1 cellular context compared by ENCODE assay signal in the genomic region with DNA sequence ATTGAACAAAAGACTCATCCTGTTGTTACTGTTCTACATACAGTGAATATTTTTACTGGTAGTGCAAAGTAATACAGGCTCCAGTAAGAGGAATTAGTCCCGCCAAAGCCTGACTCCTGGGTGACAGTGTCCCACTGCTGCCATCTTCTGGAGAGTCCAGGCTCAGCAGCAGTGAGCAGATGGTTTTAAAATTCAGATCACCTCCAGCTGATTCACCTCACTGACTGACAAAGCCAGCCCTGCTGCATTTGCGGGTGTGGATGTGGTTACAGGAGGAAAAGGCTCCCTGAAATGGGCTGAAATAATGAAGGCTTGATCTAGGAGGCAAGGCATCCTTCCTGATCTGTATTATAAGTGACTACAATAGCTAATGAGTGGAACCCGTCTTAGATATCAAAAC.
TF ChIP-seq lines count a peak whose summit lies in the region.

No MANE protein-coding gene starts in this region.

TF ChIP-seq in GM23338, 12 proteins besides CTCF, POLR2A, EP300 and RAD21 (continued from another document):
- no peak for TF ChIP-seq JUNB (IDR thresholded peaks at IDR 0.05; ENCODE audit: unreplicated experiment)
- no peak for TF ChIP-seq EZH2 (IDR thresholded peaks at IDR 0.05; ENCODE audit: low read depth, unreplicated experiment)
- TF ChIP-seq NANOG (IDR thresholded peaks at IDR 0.05; ENCODE audit: borderline replicate concordance), result no peak
- TF ChIP-seq EZH2phosphoT487 (IDR thresholded peaks at IDR 0.05; ENCODE audit: unreplicated experiment), result no peak
- TF ChIP-seq ZNF331 (CRISPR knock-in tag; IDR thresholded peaks at IDR 0.05; ENCODE audit: low read depth), result no peak
